ENCODE assay signal across 23 cellular contexts in the genomic region with DNA sequence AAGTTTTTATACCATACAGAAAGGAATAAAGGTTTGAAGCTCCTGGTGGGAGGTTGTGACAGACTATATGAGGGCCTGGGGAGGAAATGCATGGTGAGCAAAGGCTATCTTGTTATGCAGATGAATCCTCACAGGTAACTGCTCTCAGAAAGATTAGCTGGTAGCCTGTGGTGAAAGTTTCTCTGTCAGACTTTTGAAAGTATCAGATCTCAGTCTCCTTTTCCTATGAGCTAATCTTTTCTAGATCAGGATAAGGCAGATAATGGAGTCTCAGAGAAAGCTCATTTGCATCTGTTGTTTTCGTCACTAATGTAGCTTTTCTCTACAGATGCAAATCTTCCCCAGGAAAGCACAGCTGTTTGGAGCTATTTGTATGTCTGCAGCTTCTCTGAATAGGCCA. TPM values are rescaled to one million over a fixed set of nuclear protein-coding genes. Genes with fewer than 3 reads are reported as not detected.
DNase-seq lines count a peak whose midpoint lies in the region; ATAC-seq and TF ChIP-seq lines count a peak whose summit lies in the region.
"Had no signal": no experiment of that assay in that cellular context is flagged by ENCODE, and none has a peak within 500 bp of the region (broad histone marks: within the 10 kb centered on the region; RNA-seq: fewer than 3 reads in every experiment).

No MANE protein-coding gene starts in this region.

- H3K36me3 ChIP-seq in esophagus muscularis mucosa, result no peaks in the 10 kb centered on the region
- H3K36me3 ChIP-seq in adrenal gland (replicated peaks in 1 of 2), result no peaks in the 10 kb centered on the region
- H3K36me3 ChIP-seq: ascending aorta; BLaER1 treated with 17β-estradiol and CSF1 and Interleukin-3, amounts not matched to agents 10 nM and 100 nM; sigmoid colon had no signal

- DNase-seq in NCI-H526 treated with DMSO at 0.1 percent for 48 hours (lab: John Stamatoyannopoulos, UW), result peak; percentile 79
- peak; percentile 60 for DNase-seq in iPS-NIHi7 (ENCODE audit: extremely low spot score)
- no peak for DNase-seq in esophagus muscularis mucosa (ENCODE audit: extremely low spot score)
- no peak for DNase-seq in adrenal gland
- no peak for DNase-seq in activated gamma-delta T cell (lab: John Stamatoyannopoulos, UW)
- DNase-seq: activated CD4-positive, alpha-beta T cell treated with anti-CD3 and anti-CD28 coated beads, Interleukin-2, amount 50 U/mL, for 4 hours; activated CD8-positive, alpha-beta memory T cell treated with anti-CD3 and anti-CD28 coated beads, Interleukin-2, amount 50 U/mL, for 4 hours; Caco-2; central memory CD4-positive, alpha-beta T cell; DMS79; left colon; NCI-H1694; sigmoid colon; stimulated activated naive CD4-positive, alpha-beta T cell treated with Interleukin-2 at 50 U/mL for 16 hours; testis had no signal

- 81% methylated on average over 1 of the region's 1 CpG for WGBS in esophagus muscularis mucosa
- WGBS in adrenal gland, 4 donors, result 72 to 90% (median 77%) methylated on average over 1 of the region's 1 CpG

- H3K27ac ChIP-seq in esophagus muscularis mucosa (replicated peaks in 1 of 4) (no peak overlapping the region), adrenal gland (no peak overlapping the region)
- H3K27ac ChIP-seq: ascending aorta; BLaER1 treated with 17β-estradiol and CSF1 and Interleukin-3, amounts not matched to agents 10 nM and 100 nM; KMS-11; sigmoid colon; testis had no signal

- intact Hi-C loops in esophagus muscularis mucosa (cut with DNase I), result no loop called here
- intact Hi-C loops in adrenal gland (cut with DNase I), result no loop called here

- no peaks in the 10 kb centered on the region for H3K4me1 ChIP-seq in esophagus muscularis mucosa
- no peaks in the 10 kb centered on the region for H3K4me1 ChIP-seq in adrenal gland (replicated peaks in 1 of 2)
- H3K4me1 ChIP-seq: ascending aorta, Caco-2, sigmoid colon, testis had no signal

- H3K4me3 ChIP-seq in esophagus muscularis mucosa (no peak overlapping the region), adrenal gland (no peak overlapping the region)
- H3K4me3 ChIP-seq: ascending aorta; BLaER1 treated with 17β-estradiol and CSF1 and Interleukin-3, amounts not matched to agents 10 nM and 100 nM; sigmoid colon; testis had no signal

- no peaks in the 10 kb centered on the region for H3K9me3 ChIP-seq in esophagus muscularis mucosa
- no peaks in the 10 kb centered on the region for H3K9me3 ChIP-seq in adrenal gland (replicated peaks in 1 of 3)
- H3K9me3 ChIP-seq: ascending aorta, sigmoid colon, testis had no signal

- no peaks in the 10 kb centered on the region for H3K27me3 ChIP-seq in esophagus muscularis mucosa
- no peaks in the 10 kb centered on the region for H3K27me3 ChIP-seq in adrenal gland
- H3K27me3 ChIP-seq: ascending aorta; BLaER1 treated with 17β-estradiol and CSF1 and Interleukin-3, amounts not matched to agents 10 nM and 100 nM; sigmoid colon; testis had no signal

- no peak for TF ChIP-seq EP300 in esophagus muscularis mucosa (IDR thresholded peaks at IDR 0.05)

- TF ChIP-seq POLR2A in esophagus muscularis mucosa (IDR thresholded peaks at IDR 0.05; ENCODE audit: low read depth), result no peak
- TF ChIP-seq POLR2A in adrenal gland (IDR thresholded peaks at IDR 0.05), result no peak

- ATAC-seq in GM21515 (IDR thresholded peaks at IDR 0.05; ENCODE audit: unreplicated experiment) (peak; percentile 42), HG02852 (IDR thresholded peaks at IDR 0.05; ENCODE audit: unreplicated experiment) (peak; percentile 60)
- ATAC-seq: left colon had no signal

- TF ChIP-seq CTCF in esophagus muscularis mucosa (IDR thresholded peaks at IDR 0.05) (no peak), adrenal gland (IDR thresholded peaks at IDR 0.05) (no peak)

RNA-seq across cellular contexts. Expression of a gene that starts 21.0 kb away (rescaled TPM):
- total RNA-seq in esophagus muscularis mucosa (not detected), adrenal gland (not detected)
- not detected for polyA plus RNA-seq in adrenal gland
- total RNA-seq: ascending aorta, Caco-2, dermis microvascular lymphatic vessel endothelial cell, endothelial cell of umbilical vein, left colon, posterior vena cava, sigmoid colon, testis had no signal
- polyA plus RNA-seq: endothelial cell of umbilical vein, sigmoid colon had no signal

RNA-seq across cellular contexts. Expression of a gene that starts 30.9 kb away (rescaled TPM):
- not detected for total RNA-seq in esophagus muscularis mucosa
- not detected for total RNA-seq in adrenal gland
- polyA plus RNA-seq in adrenal gland, result not detected
- total RNA-seq: ascending aorta, Caco-2, dermis microvascular lymphatic vessel endothelial cell, endothelial cell of umbilical vein, left colon, posterior vena cava, sigmoid colon, testis had no signal
- polyA plus RNA-seq: endothelial cell of umbilical vein, sigmoid colon had no signal

RNA-seq across cellular contexts. Expression of a gene that starts 33.8 kb away (rescaled TPM):
- total RNA-seq in esophagus muscularis mucosa (1 to 10 TPM; 4.4 to 8.6 (median 7.4) TPM), adrenal gland (1 to 10 TPM; 1.5 to 7.7 (median 5.9) TPM)
- 10 to 100 TPM in 1 of 3 donors, 1 to 10 TPM in 2; 6.6 to 10.9 (median 9.3) TPM for polyA plus RNA-seq in adrenal gland

Comparison
In these comparisons a context has a peak if more than half of its experiments do, and no peak if none do; other contexts are left out.
1. DNase-seq: peak in NCI-H526 treated with DMSO at 0.1 percent for 48 hours (single experiment) and iPS-NIHi7 (single experiment); none in esophagus muscularis mucosa (single experiment), adrenal gland (0 of 7) and activated gamma-delta T cell (single experiment).